Comparison of ENCODE assay signal across 11 cellular contexts in the genomic region with DNA sequence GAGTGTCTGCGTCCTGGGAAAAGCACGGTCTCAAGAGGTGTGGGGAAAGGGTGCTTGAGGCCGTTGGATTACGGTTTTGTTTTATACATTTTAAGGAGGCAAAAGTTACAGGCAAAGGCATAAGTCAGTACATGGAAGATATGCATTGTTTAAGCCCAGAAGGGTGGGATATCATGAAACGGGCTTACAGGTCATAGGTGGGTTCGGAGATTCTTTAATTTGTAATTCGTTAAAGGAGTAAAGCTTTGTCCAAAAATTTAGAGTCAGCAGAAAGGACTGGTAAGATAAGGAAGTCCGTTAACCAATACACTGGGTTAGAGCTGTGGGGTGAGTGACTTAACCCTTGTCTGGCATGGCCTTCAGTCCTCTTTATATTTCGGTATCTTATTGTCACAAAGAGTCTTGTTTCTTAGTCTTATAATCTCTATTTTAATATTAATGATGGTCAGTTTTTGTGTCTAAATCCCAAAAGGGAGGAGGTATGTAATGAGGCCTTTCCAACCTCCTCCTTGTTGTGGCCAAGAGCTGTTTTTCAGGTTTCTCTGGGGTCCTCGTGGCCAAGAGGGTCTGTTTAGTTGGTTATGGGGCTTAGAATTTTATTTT. TPM values are rescaled to one million over a fixed set of nuclear protein-coding genes. Genes with fewer than 3 reads are reported as not detected.
A peak's percentile ranks its signal among the peaks of the same experiment; 100 is the strongest.
DNase-seq lines count a peak whose midpoint lies in the region; FAIRE-seq and TF ChIP-seq lines count a peak whose summit lies in the region.
"Had no signal": no experiment of that assay in that cellular context is flagged by ENCODE, and none has a peak within 500 bp of the region (broad histone marks: within the 10 kb centered on the region; RNA-seq: fewer than 3 reads in every experiment).

No MANE protein-coding gene starts in this region.

- H3K27ac ChIP-seq in astrocyte (ENCODE audit: low read depth, low read length): no peak overlapping the region
- peak overlapping the region; percentile 64 to 99 (median 93) for H3K27ac ChIP-seq in thyroid gland

- H3K36me3 Mint-ChIP-seq in activated naive CD4-positive, alpha-beta T cell treated with anti-CD3 and anti-CD28 coated beads, Interleukin-2, amount 10 ng/mL, durations not matched to agents 7 days and 5 days: peaks cover 52% of the 10 kb centered on the region
- H3K36me3 Mint-ChIP-seq in astrocyte (ENCODE audit: low read depth, unreplicated experiment) (peaks cover 14% of the 10 kb centered on the region), mesothelial cell of epicardium (peaks cover 3% of the 10 kb centered on the region)

- H2AFZ ChIP-seq in astrocyte (ENCODE audit: low read depth, low read length): no peak overlapping the region

- H3K4me3 ChIP-seq in astrocyte (ENCODE audit: insufficient read depth, low read depth, low read length) (no peak overlapping the region), thyroid gland (replicated peaks in 1 of 3) (no peak overlapping the region)

- no peaks in the 10 kb centered on the region for H3K27me3 Mint-ChIP-seq in activated naive CD4-positive, alpha-beta T cell treated with anti-CD3 and anti-CD28 coated beads, Interleukin-2, amount 10 ng/mL, durations not matched to agents 7 days and 5 days
- H3K27me3 Mint-ChIP-seq in astrocyte (ENCODE audit: low read depth, unreplicated experiment): no peaks in the 10 kb centered on the region
- no peaks in the 10 kb centered on the region for H3K27me3 Mint-ChIP-seq in mesothelial cell of epicardium (ENCODE audit: low read depth)

- H3K4me2 ChIP-seq in astrocyte (ENCODE audit: low read length): no peak overlapping the region

- WGBS in thyroid gland, 2 donors: 52% methylated on average over 10 of the region's 10 CpGs

- H3K9me3 ChIP-seq in astrocyte (ENCODE audit: insufficient read depth, low read depth, low read length) (no peaks in the 10 kb centered on the region), thyroid gland (no peaks in the 10 kb centered on the region)

- H3K27ac Mint-ChIP-seq in activated naive CD4-positive, alpha-beta T cell treated with anti-CD3 and anti-CD28 coated beads, Interleukin-2, amount 10 ng/mL, durations not matched to agents 7 days and 5 days: peak overlapping the region; percentile 94
- H3K27ac Mint-ChIP-seq in astrocyte (ENCODE audit: unreplicated experiment): peak overlapping the region; percentile 50
- H3K27ac Mint-ChIP-seq in mesothelial cell of epicardium: peak overlapping the region; percentile 33
- H3K27ac Mint-ChIP-seq: WTC11 had no signal

- CTCF ChIA-PET in activated naive CD4-positive, alpha-beta T cell treated with anti-CD3 and anti-CD28 coated beads, Interleukin-2, amount 10 ng/mL, durations not matched to agents 7 days and 5 days (lab: Charles Lee): interaction anchor here (0.6 to 39.3 kb wide), 6 partner anchors 10 to 64 kb away, joined by 3 to 986 read pairs (median 4); no protein-coding TSS in a partner anchor

- no peak for TF ChIP-seq CTCF in astrocyte (IDR thresholded peaks at IDR 0.05; ENCODE audit: insufficient read depth, low read depth, low read length)
- no peak for TF ChIP-seq CTCF in mesothelial cell of epicardium (IDR thresholded peaks at IDR 0.05; ENCODE audit: unreplicated experiment)
- TF ChIP-seq CTCF in thyroid gland (IDR thresholded peaks at IDR 0.05): no peak

- FAIRE-seq in astrocyte (lab: Jason Lieb, UNC): no peak

- H4K20me1 ChIP-seq in astrocyte (ENCODE audit: insufficient read depth, low read length): peaks cover 80% of the 10 kb centered on the region

- peak overlapping the region; percentile 67 for H3K4me3 Mint-ChIP-seq in activated naive CD4-positive, alpha-beta T cell treated with anti-CD3 and anti-CD28 coated beads, Interleukin-2, amount 10 ng/mL, durations not matched to agents 7 days and 5 days
- H3K4me3 Mint-ChIP-seq in astrocyte (ENCODE audit: unreplicated experiment): peak overlapping the region; percentile 41
- no peak overlapping the region for H3K4me3 Mint-ChIP-seq in mesothelial cell of epicardium

- H3K36me3 ChIP-seq in astrocyte (ENCODE audit: insufficient read depth, low read length) (peaks cover 9% of the 10 kb centered on the region), thyroid gland (no peaks in the 10 kb centered on the region)

- intact Hi-C loops in thyroid gland (cut with DNase I): no loop called here

- no peaks in the 10 kb centered on the region for H3K9me3 Mint-ChIP-seq in activated naive CD4-positive, alpha-beta T cell treated with anti-CD3 and anti-CD28 coated beads, Interleukin-2, amount 10 ng/mL, durations not matched to agents 7 days and 5 days
- no peaks in the 10 kb centered on the region for H3K9me3 Mint-ChIP-seq in astrocyte (ENCODE audit: unreplicated experiment)
- H3K9me3 Mint-ChIP-seq in mesothelial cell of epicardium: no peaks in the 10 kb centered on the region
- H3K9me3 Mint-ChIP-seq: WTC11 had no signal

- H3K9ac ChIP-seq in astrocyte (ENCODE audit: low read length): no peak overlapping the region

- peaks cover 99% of the 10 kb centered on the region for H3K4me1 Mint-ChIP-seq in activated naive CD4-positive, alpha-beta T cell treated with anti-CD3 and anti-CD28 coated beads, Interleukin-2, amount 10 ng/mL, durations not matched to agents 7 days and 5 days
- H3K4me1 Mint-ChIP-seq in astrocyte (ENCODE audit: low read depth, unreplicated experiment): peaks cover 81% of the 10 kb centered on the region
- H3K4me1 Mint-ChIP-seq in mesothelial cell of epicardium: peaks cover 83% of the 10 kb centered on the region

- no peaks in the 10 kb centered on the region for H3K27me3 ChIP-seq in astrocyte (ENCODE audit: insufficient read depth, low read length)
- H3K27me3 ChIP-seq in thyroid gland: no peaks in the 10 kb centered on the region

- no peak for TF ChIP-seq POLR2A in thyroid gland (IDR thresholded peaks at IDR 0.05)

- peaks cover 100% of the 10 kb centered on the region for H3K79me2 ChIP-seq in astrocyte (ENCODE audit: insufficient read depth, low read length)

- H3K4me1 ChIP-seq in astrocyte (ENCODE audit: insufficient read depth, low read length): peaks cover 56% of the 10 kb centered on the region
- H3K4me1 ChIP-seq in thyroid gland: peaks cover 98 to 100% of the 10 kb centered on the region in 2 donors

- no peak for DNase-seq in activated naive CD4-positive, alpha-beta T cell treated with anti-CD3 and anti-CD28 coated beads, Interleukin-2, amount 10 ng/mL, durations not matched to agents 7 days and 5 days
- no peak for DNase-seq in activated naive CD4-positive, alpha-beta T cell treated with Interleukin-2 at 50 U/mL for 16 hours
- DNase-seq in astrocyte (ENCODE audit: low read depth) (no peak), mesothelial cell of epicardium (ENCODE audit: low spot score in 2 of 2, unreplicated experiment in 2 of 2) (no peak), thyroid gland (no peak), DMS114 treated with DMSO at 0.1 percent for 48 hours (lab: John Stamatoyannopoulos, UW; ENCODE audit: unreplicated experiment) (no peak), NCI-H510A (lab: John Stamatoyannopoulos, UW) (no peak), SIG-M5 treated with dmso at 0.1 percent for 504 hours (lab: John Stamatoyannopoulos, UW; ENCODE audit: unreplicated experiment) (no peak)
- DNase-seq: MM.1S, posterior cingulate gyrus had no signal

RNA-seq across cellular contexts. Expression of gene TSPAN14, which starts 12.7 kb away (rescaled TPM):
- 134 and 140 TPM in 2 replicates for total RNA-seq in astrocyte
- 106 to 113 TPM (median 109 TPM) in 3 replicates for total RNA-seq in mesothelial cell of epicardium
- total RNA-seq in thyroid gland: 10 to 100 TPM; 61.6 to 83.4 (median 77.9) TPM

RNA-seq across cellular contexts. Expression of gene PRXL2A, which starts 58.5 kb away (rescaled TPM):
- total RNA-seq in astrocyte (24.3 and 29.9 TPM in 2 replicates), mesothelial cell of epicardium (93.9 to 101 TPM (median 97.0 TPM) in 3 replicates), thyroid gland (10 to 100 TPM; 68.2 to 93.3 (median 79.7) TPM)

Comparison
In these comparisons a context has a peak if more than half of its experiments do, and no peak if none do; other contexts are left out.
1. H3K27ac Mint-ChIP-seq: peak in every context shown above with its lines; median percentile 94 in activated naive CD4-positive, alpha-beta T cell treated with anti-CD3 and anti-CD28 coated beads, Interleukin-2, amount 10 ng/mL, durations not matched to agents 7 days and 5 days; 50 in astrocyte; 33 in mesothelial cell of epicardium.